18 cellular contexts compared by ENCODE assay signal in the genomic region with DNA sequence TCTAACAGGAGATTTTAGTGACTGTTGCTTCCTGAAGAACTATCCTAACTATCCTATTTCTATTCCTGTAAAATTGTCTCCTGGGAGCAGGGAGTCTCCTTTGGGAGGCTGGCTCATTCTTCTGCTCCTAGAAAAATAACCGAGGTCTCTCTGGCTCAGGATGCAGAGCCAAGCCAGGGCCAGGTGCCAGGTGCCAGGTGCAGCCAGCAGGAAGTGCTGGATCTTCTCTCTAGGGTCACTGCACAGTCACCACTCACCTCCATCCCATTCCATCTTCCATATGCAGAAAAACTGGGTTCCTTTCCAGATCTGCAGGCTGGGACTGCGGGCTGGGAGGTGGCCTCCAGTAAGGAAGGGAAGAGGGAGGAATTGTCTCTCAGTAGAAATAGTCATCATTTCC. TPM values are rescaled to one million over a fixed set of nuclear protein-coding genes. Genes with fewer than 3 reads are reported as not detected.
"Had no signal": no experiment of that assay in that cellular context is flagged by ENCODE, and none has a peak within 500 bp of the region (broad histone marks: within the 10 kb centered on the region; RNA-seq: fewer than 3 reads in every experiment).

No MANE protein-coding gene starts in this region.

- H3K27me3 ChIP-seq: body of pancreas had no signal

- H3K27ac Mint-ChIP-seq: activated B cell treated with CpG ODN at 0.5 μM for 24 hours; activated CD4-positive, alpha-beta T cell treated with anti-CD3 and anti-CD28 coated beads, Interleukin-2, amount 10 ng/mL, durations not matched to agents 24 days and 14 days; activated naive CD4-positive, alpha-beta T cell treated with anti-CD3 and anti-CD28 coated beads, Interleukin-2, amount 50 U/mL, for 24 hours; activated T-helper 2 cell treated with anti-CD3 and anti-CD28 coated beads, Interferon-gamma antibody, Interleukin-2, Interleukin-4, amounts not matched to agents 10 μg/mL and 5 μg/mL and 100 μg/mL, durations not matched to agents 14 hours and 24 hours and 36 hours; natural killer cell; stimulated activated effector memory CD8-positive, alpha-beta T cell treated with anti-CD3 and anti-CD28 coated beads, Interleukin-12 subunit alpha, Interleukin-12 subunit beta, amount 100 ng/mL, for 72 hours; T-helper 17 cell had no signal

- H3K4me3 ChIP-seq: body of pancreas, lung, mucosa of descending colon had no signal

- ATAC-seq: body of pancreas; esophagus mucosa; left cardiac atrium; mucosa of descending colon; natural killer cell; right cardiac atrium; stimulated activated effector memory CD8-positive, alpha-beta T cell treated with anti-CD3 and anti-CD28 coated beads, Interleukin-12 subunit alpha, Interleukin-12 subunit beta, amount 100 ng/mL, for 72 hours; T-helper 17 cell had no signal

- H3K4me3 Mint-ChIP-seq: activated B cell treated with CpG ODN at 0.5 μM for 24 hours; activated CD4-positive, alpha-beta T cell treated with anti-CD3 and anti-CD28 coated beads, Interleukin-2, amount 10 ng/mL, durations not matched to agents 24 days and 14 days; activated naive CD4-positive, alpha-beta T cell treated with anti-CD3 and anti-CD28 coated beads, Interleukin-2, amount 50 U/mL, for 24 hours; central memory CD8-positive, alpha-beta T cell; natural killer cell; stimulated activated effector memory CD8-positive, alpha-beta T cell treated with anti-CD3 and anti-CD28 coated beads, Interleukin-12 subunit alpha, Interleukin-12 subunit beta, amount 100 ng/mL, for 72 hours; T-helper 17 cell had no signal

- H3K9me3 Mint-ChIP-seq: activated B cell treated with CpG ODN at 0.5 μM for 24 hours; activated CD4-positive, alpha-beta T cell treated with anti-CD3 and anti-CD28 coated beads, Interleukin-2, amount 10 ng/mL, durations not matched to agents 24 days and 14 days; activated naive CD4-positive, alpha-beta T cell treated with anti-CD3 and anti-CD28 coated beads, Interleukin-2, amount 50 U/mL, for 24 hours; activated T-helper 2 cell treated with anti-CD3 and anti-CD28 coated beads, Interferon-gamma antibody, Interleukin-2, Interleukin-4, amounts not matched to agents 10 μg/mL and 5 μg/mL and 100 μg/mL, durations not matched to agents 14 hours and 24 hours and 36 hours; central memory CD8-positive, alpha-beta T cell; natural killer cell; stimulated activated effector memory CD8-positive, alpha-beta T cell treated with anti-CD3 and anti-CD28 coated beads, Interleukin-12 subunit alpha, Interleukin-12 subunit beta, amount 100 ng/mL, for 72 hours had no signal

- DNase-seq: activated B cell treated with CpG ODN at 0.5 μM for 24 hours; activated CD4-positive, alpha-beta T cell treated with anti-CD3 and anti-CD28 coated beads, Interleukin-2, amount 10 ng/mL, durations not matched to agents 24 days and 14 days; amniotic stem cell; glutamatergic neuron; left cardiac atrium; mucosa of descending colon; natural killer cell; nucleus accumbens; right cardiac atrium; small intestine; T-helper 17 cell had no signal

- H3K36me3 Mint-ChIP-seq: activated naive CD4-positive, alpha-beta T cell treated with anti-CD3 and anti-CD28 coated beads, Interleukin-2, amount 50 U/mL, for 24 hours; natural killer cell; stimulated activated effector memory CD8-positive, alpha-beta T cell treated with anti-CD3 and anti-CD28 coated beads, Interleukin-12 subunit alpha, Interleukin-12 subunit beta, amount 100 ng/mL, for 72 hours had no signal

- H3K4me1 Mint-ChIP-seq: activated naive CD4-positive, alpha-beta T cell treated with anti-CD3 and anti-CD28 coated beads, Interleukin-2, amount 50 U/mL, for 24 hours; central memory CD8-positive, alpha-beta T cell; natural killer cell; stimulated activated effector memory CD8-positive, alpha-beta T cell treated with anti-CD3 and anti-CD28 coated beads, Interleukin-12 subunit alpha, Interleukin-12 subunit beta, amount 100 ng/mL, for 72 hours had no signal

- H3K9me3 ChIP-seq: body of pancreas, mucosa of descending colon had no signal

- H3K27ac ChIP-seq: body of pancreas had no signal

RNA-seq across cellular contexts. Expression of a gene that starts 3.8 kb away (rescaled TPM):
- total RNA-seq: activated B cell treated with CpG ODN at 0.5 μM for 24 hours; activated CD4-positive, alpha-beta T cell treated with anti-CD3 and anti-CD28 coated beads, Interleukin-2, amount 10 ng/mL, durations not matched to agents 24 days and 14 days; activated T-helper 2 cell treated with anti-CD3 and anti-CD28 coated beads, Interferon-gamma antibody, Interleukin-2, Interleukin-4, amounts not matched to agents 10 μg/mL and 5 μg/mL and 100 μg/mL, durations not matched to agents 14 hours and 24 hours and 36 hours; natural killer cell; T-helper 17 cell had no signal
